12 cellular contexts compared by ENCODE assay signal in the genomic region with DNA sequence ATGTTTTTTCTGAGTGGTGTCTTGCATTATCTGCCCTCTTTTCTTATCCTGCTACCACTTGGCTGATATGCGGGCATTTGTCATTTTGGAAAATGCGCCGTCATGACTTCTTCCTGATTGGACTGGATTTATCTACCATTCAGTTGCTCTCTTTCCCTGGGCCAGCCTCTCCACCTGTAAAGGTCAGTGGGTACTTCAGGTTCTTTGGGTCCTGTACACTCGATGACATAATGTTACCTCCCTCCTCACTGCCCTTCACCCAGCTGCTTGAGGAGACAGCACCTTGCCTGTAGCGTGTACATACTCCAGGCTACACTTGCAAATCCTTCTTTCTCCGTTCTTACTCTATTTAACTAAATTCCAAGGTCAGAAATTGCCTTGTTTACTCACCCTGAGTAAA.
"Had no signal": no experiment of that assay in that cellular context is flagged by ENCODE, and none has a peak within 500 bp of the region (broad histone marks: within the 10 kb centered on the region; RNA-seq: fewer than 3 reads in every experiment).

No MANE protein-coding gene starts in this region.

- H3K27me3 Mint-ChIP-seq: activated CD4-positive, alpha-beta memory T cell treated with anti-CD3 and anti-CD28 coated beads for 36 hours; activated naive CD4-positive, alpha-beta T cell treated with anti-CD3 and anti-CD28 coated beads, Interleukin-2, amount 10 ng/mL, durations not matched to agents 7 days and 5 days; stimulated activated naive B cell treated with anti-CD40 and anti-IgM and Interleukin-4, amounts not matched to agents 10 μg/mL and 1 μg/mL and 100 μg/mL, for 72 hours had no signal

- H3K4me3 Mint-ChIP-seq: activated CD4-positive, alpha-beta memory T cell treated with anti-CD3 and anti-CD28 coated beads for 36 hours; activated naive CD4-positive, alpha-beta T cell treated with anti-CD3 and anti-CD28 coated beads, Interleukin-2, amount 10 ng/mL, durations not matched to agents 7 days and 5 days; activated T-helper 1 cell treated with anti-CD3 and anti-CD28 coated beads, Interleukin-12 subunit alpha, Interleukin-12 subunit beta, Interleukin-2, Interleukin-4 antibody, amounts not matched to agents 30 ng/mL and 10 ng/mL and 1 ng/mL, durations not matched to agents 14 hours and 24 hours and 36 hours; stimulated activated naive B cell treated with anti-CD40 and anti-IgM and Interleukin-4, amounts not matched to agents 10 μg/mL and 1 μg/mL and 100 μg/mL, for 72 hours had no signal

- FAIRE-seq: small intestine had no signal

- ATAC-seq: stimulated activated naive B cell treated with anti-CD40 and anti-IgM and Interleukin-4, amounts not matched to agents 10 μg/mL and 1 μg/mL and 100 μg/mL, for 72 hours had no signal

- H3K9me3 Mint-ChIP-seq: activated CD4-positive, alpha-beta memory T cell treated with anti-CD3 and anti-CD28 coated beads for 36 hours; activated naive CD4-positive, alpha-beta T cell treated with anti-CD3 and anti-CD28 coated beads, Interleukin-2, amount 10 ng/mL, durations not matched to agents 7 days and 5 days; activated T-helper 1 cell treated with anti-CD3 and anti-CD28 coated beads, Interleukin-12 subunit alpha, Interleukin-12 subunit beta, Interleukin-2, Interleukin-4 antibody, amounts not matched to agents 30 ng/mL and 10 ng/mL and 1 ng/mL, durations not matched to agents 14 hours and 24 hours and 36 hours had no signal

- H3K27ac Mint-ChIP-seq: activated CD4-positive, alpha-beta memory T cell treated with anti-CD3 and anti-CD28 coated beads for 36 hours; activated naive CD4-positive, alpha-beta T cell treated with anti-CD3 and anti-CD28 coated beads, Interleukin-2, amount 10 ng/mL, durations not matched to agents 7 days and 5 days; activated T-helper 1 cell treated with anti-CD3 and anti-CD28 coated beads, Interleukin-12 subunit alpha, Interleukin-12 subunit beta, Interleukin-2, Interleukin-4 antibody, amounts not matched to agents 30 ng/mL and 10 ng/mL and 1 ng/mL, durations not matched to agents 14 hours and 24 hours and 36 hours; stimulated activated naive B cell treated with anti-CD40 and anti-IgM and Interleukin-4, amounts not matched to agents 10 μg/mL and 1 μg/mL and 100 μg/mL, for 72 hours had no signal

- DNase-seq: activated CD4-positive, alpha-beta memory T cell treated with anti-CD3 and anti-CD28 coated beads for 36 hours; activated CD4-positive, CD25-positive, alpha-beta regulatory T cell; activated CD8-positive, alpha-beta memory T cell treated with anti-CD3 and anti-CD28 coated beads, Interleukin-2, amount 50 U/mL, for 4 hours; activated naive CD4-positive, alpha-beta T cell treated with anti-CD3 and anti-CD28 coated beads, Interleukin-2, amount 10 ng/mL, durations not matched to agents 7 days and 5 days; erythroblast; right cardiac atrium; SK-N-SH; small intestine; stimulated activated naive B cell treated with anti-CD40 and anti-IgM and Interleukin-4, amounts not matched to agents 10 μg/mL and 1 μg/mL and 100 μg/mL, for 72 hours; substantia nigra; transverse colon had no signal
